ENCODE assay signal across 19 cellular contexts in genomic region chr15:78492841-78493240, GRCh38. TPM values are rescaled to one million over a fixed set of nuclear protein-coding genes. Genes with fewer than 3 reads are reported as not detected.
DNase-seq lines count a peak whose midpoint lies in the region; ATAC-seq and TF ChIP-seq lines count a peak whose summit lies in the region.
"Had no signal": no experiment of that assay in that cellular context is flagged by ENCODE, and none has a peak within 500 bp of the region (broad histone marks: within the 10 kb centered on the region; RNA-seq: fewer than 3 reads in every experiment).

No MANE protein-coding gene starts in this region.

- TF ChIP-seq CTCF in HFFc6 (IDR thresholded peaks at IDR 0.05) (no peak), astrocyte of the spinal cord (IDR thresholded peaks at IDR 0.05; ENCODE audit: low read depth, low read length) (no peak)

- peaks cover 55% of the 10 kb centered on the region for H3K36me3 Mint-ChIP-seq in activated CD4-positive, alpha-beta T cell treated with anti-CD3 and anti-CD28 coated beads for 36 hours (ENCODE audit: low read depth)
- peaks cover 36% of the 10 kb centered on the region for H3K36me3 Mint-ChIP-seq in HFFc6 (ENCODE audit: low read depth)

- DNase-seq in activated CD4-positive, alpha-beta T cell treated with anti-CD3 and anti-CD28 coated beads for 36 hours = no peak
- DNase-seq in activated CD4-positive, alpha-beta T cell treated with anti-CD3 and anti-CD28 coated beads, Interleukin-2, amount 50 U/mL, for 48 hours = no peak
- DNase-seq in HFFc6 (peak; percentile 48), astrocyte of the spinal cord (ENCODE audit: low read depth, low spot score) (peak; percentile 2), myocyte (ENCODE audit: low read depth) (peak; percentile 55), NCI-H2107 treated with DMSO at 0.1 percent for 48 hours (lab: John Stamatoyannopoulos, UW; ENCODE audit: unreplicated experiment) (no peak)
- DNase-seq: 8988T; endodermal cell; naive B cell; NCI-H1105; NCI-H774; posterior cingulate gyrus; spleen; stimulated activated naive B cell treated with anti-CD40 and anti-IgM and Interleukin-4, amounts not matched to agents 10 μg/mL and 1 μg/mL and 100 μg/mL, for 72 hours; upper lobe of right lung had no signal

- no peak for ATAC-seq in activated CD4-positive, alpha-beta T cell treated with anti-CD3 and anti-CD28 coated beads for 36 hours
- ATAC-seq in HG02763 (IDR thresholded peaks at IDR 0.05; ENCODE audit: unreplicated experiment) = no peak
- ATAC-seq in GM21619 (IDR thresholded peaks at IDR 0.05; ENCODE audit: unreplicated experiment) = no peak
- ATAC-seq: Panc1; stimulated activated naive B cell treated with anti-CD40 and anti-IgM and Interleukin-4, amounts not matched to agents 10 μg/mL and 1 μg/mL and 100 μg/mL, for 72 hours; upper lobe of right lung had no signal

- intact Hi-C loops in activated CD4-positive, alpha-beta T cell treated with anti-CD3 and anti-CD28 coated beads for 36 hours (cut with DNase I, micrococcal nuclease) = no loop called here

- H3K9me3 Mint-ChIP-seq in activated CD4-positive, alpha-beta T cell treated with anti-CD3 and anti-CD28 coated beads for 36 hours (ENCODE audit: low read depth) = no peaks in the 10 kb centered on the region
- no peaks in the 10 kb centered on the region for H3K9me3 Mint-ChIP-seq in HFFc6
- H3K9me3 Mint-ChIP-seq: CD14-positive monocyte; endodermal cell; naive B cell; stimulated activated naive B cell treated with anti-CD40 and anti-IgM and Interleukin-4, amounts not matched to agents 10 μg/mL and 1 μg/mL and 100 μg/mL, for 72 hours had no signal

- H3K4me3 Mint-ChIP-seq in activated CD4-positive, alpha-beta T cell treated with anti-CD3 and anti-CD28 coated beads for 36 hours = no peak overlapping the region
- H3K4me3 Mint-ChIP-seq in HFFc6 = no peak overlapping the region
- H3K4me3 Mint-ChIP-seq: CD14-positive monocyte; endodermal cell; naive B cell; stimulated activated naive B cell treated with anti-CD40 and anti-IgM and Interleukin-4, amounts not matched to agents 10 μg/mL and 1 μg/mL and 100 μg/mL, for 72 hours had no signal

- POLR2A ChIA-PET in activated CD4-positive, alpha-beta T cell treated with anti-CD3 and anti-CD28 coated beads for 36 hours (lab: Charles Lee) = no interaction called here

- H3K27me3 Mint-ChIP-seq in activated CD4-positive, alpha-beta T cell treated with anti-CD3 and anti-CD28 coated beads for 36 hours = no peaks in the 10 kb centered on the region
- H3K27me3 Mint-ChIP-seq in HFFc6 (ENCODE audit: insufficient read depth) = no peaks in the 10 kb centered on the region; the same call in none of the 2 replicates
- H3K27me3 Mint-ChIP-seq: naive B cell; stimulated activated naive B cell treated with anti-CD40 and anti-IgM and Interleukin-4, amounts not matched to agents 10 μg/mL and 1 μg/mL and 100 μg/mL, for 72 hours had no signal

- H3K4me3 ChIP-seq in astrocyte of the spinal cord (ENCODE audit: low read depth, low read length) = no peak overlapping the region
- H3K4me3 ChIP-seq: spleen, upper lobe of right lung had no signal

- CTCF ChIA-PET in activated CD4-positive, alpha-beta T cell treated with anti-CD3 and anti-CD28 coated beads for 36 hours (lab: Charles Lee) = no interaction called here

- peaks cover 6% of the 10 kb centered on the region for H3K4me1 Mint-ChIP-seq in activated CD4-positive, alpha-beta T cell treated with anti-CD3 and anti-CD28 coated beads for 36 hours
- H3K4me1 Mint-ChIP-seq in HFFc6 (ENCODE audit: low read depth) = peaks cover 5% of the 10 kb centered on the region; the same call in 1 of the 2 replicates
- H3K4me1 Mint-ChIP-seq: CD14-positive monocyte; endodermal cell; stimulated activated naive B cell treated with anti-CD40 and anti-IgM and Interleukin-4, amounts not matched to agents 10 μg/mL and 1 μg/mL and 100 μg/mL, for 72 hours had no signal

- H3K27ac Mint-ChIP-seq in activated CD4-positive, alpha-beta T cell treated with anti-CD3 and anti-CD28 coated beads for 36 hours = peak overlapping the region; percentile 51
- peak overlapping the region; percentile 25; the same call in 1 of the 2 replicates for H3K27ac Mint-ChIP-seq in HFFc6
- H3K27ac Mint-ChIP-seq: endodermal cell; stimulated activated naive B cell treated with anti-CD40 and anti-IgM and Interleukin-4, amounts not matched to agents 10 μg/mL and 1 μg/mL and 100 μg/mL, for 72 hours had no signal

- in situ Hi-C loops in astrocyte of the spinal cord (cut with HindIII; ENCODE audit: low sequenced_read_pairs) = no loop called here

RNA-seq across cellular contexts. Expression of gene HYKK, which starts 14.5 kb away (rescaled TPM):
- total RNA-seq in activated CD4-positive, alpha-beta T cell treated with anti-CD3 and anti-CD28 coated beads for 36 hours = 1 to 10 TPM; 2.5 to 4.2 TPM
- 1 to 10 TPM; 3.1 to 5.2 (median 4.1) TPM for total RNA-seq in HFFc6 (2021; fragmentation: NEBNext Ultra II Directional; extraction: Animal tissue kit (Norgen Biotek cat#: 25700))
- 3.7 and 4.9 TPM in 2 replicates for total RNA-seq in myocyte
- polyA plus RNA-seq in myocyte (2012) = 3.1 TPM
- polyA plus RNA-seq: CD14-positive monocyte had no signal

RNA-seq across cellular contexts. Expression of gene PSMA4, which starts 47.4 kb away (rescaled TPM):
- 100 to 1,000 TPM; 273 to 312 TPM for total RNA-seq in activated CD4-positive, alpha-beta T cell treated with anti-CD3 and anti-CD28 coated beads for 36 hours
- 100 to 1,000 TPM; 181 to 242 (median 217) TPM for total RNA-seq in HFFc6 (2021; fragmentation: NEBNext Ultra II Directional; extraction: Animal tissue kit (Norgen Biotek cat#: 25700))
- total RNA-seq in myocyte = 225 and 254 TPM in 2 replicates
- polyA plus RNA-seq in myocyte (2012) = 153 TPM

RNA-seq across cellular contexts. Expression of gene IREB2, which starts 54.8 kb away (rescaled TPM):
- 10 to 100 TPM; 50.8 to 66.5 TPM for total RNA-seq in activated CD4-positive, alpha-beta T cell treated with anti-CD3 and anti-CD28 coated beads for 36 hours
- 10 to 100 TPM; 35.8 to 42.5 (median 38.5) TPM for total RNA-seq in HFFc6 (2021; fragmentation: NEBNext Ultra II Directional; extraction: Animal tissue kit (Norgen Biotek cat#: 25700))
- total RNA-seq in myocyte = 29.5 and 29.7 TPM in 2 replicates
- polyA plus RNA-seq in myocyte (2012) = 19.1 TPM

Comparison
In these comparisons a context has a peak if more than half of its experiments do, and no peak if none do; other contexts are left out.
1. DNase-seq: peak in HFFc6 (single experiment), astrocyte of the spinal cord (single experiment) and myocyte (single experiment); none in activated CD4-positive, alpha-beta T cell treated with anti-CD3 and anti-CD28 coated beads for 36 hours (single experiment), activated CD4-positive, alpha-beta T cell treated with anti-CD3 and anti-CD28 coated beads, Interleukin-2, amount 50 U/mL, for 48 hours (0 of 2) and NCI-H2107 treated with DMSO at 0.1 percent for 48 hours (single experiment).